12 cellular contexts compared by ENCODE assay signal in genomic region chr5:18395126-18396110, GRCh38.
"Had no signal": no experiment of that assay in that cellular context is flagged by ENCODE, and none has a peak within 500 bp of the region (broad histone marks: within the 10 kb centered on the region; RNA-seq: fewer than 3 reads in every experiment).

No MANE protein-coding gene starts in this region.

- H3K4me3 ChIP-seq: cardiac muscle cell, esophagus squamous epithelium had no signal

- H3K36me3 ChIP-seq: cardiac muscle cell, esophagus squamous epithelium had no signal

- H3K27ac ChIP-seq: cardiac muscle cell, esophagus squamous epithelium had no signal

- H3K9me3 ChIP-seq: esophagus squamous epithelium had no signal

- H3K27me3 ChIP-seq: cardiac muscle cell, esophagus squamous epithelium had no signal

- DNase-seq: activated CD4-positive, alpha-beta T cell treated with anti-CD3 and anti-CD28 coated beads, Interleukin-2, amount 10 ng/mL, durations not matched to agents 7 days and 5 days; activated CD4-positive, CD25-positive, alpha-beta regulatory T cell; activated CD8-positive, alpha-beta memory T cell treated with anti-CD3 and anti-CD28 coated beads for 24 hours; activated naive CD4-positive, alpha-beta T cell treated with anti-CD3 and anti-CD28 coated beads for 36 hours; esophagus squamous epithelium; foreskin fibroblast; left colon; natural killer cell; stimulated activated CD4-positive, alpha-beta T cell treated with anti-CD3 and anti-CD28 coated beads, Interleukin-12 subunit alpha, Interleukin-12 subunit beta, amount 100 ng/mL, for 4 hours; stimulated activated naive CD4-positive, alpha-beta T cell treated with Interleukin-2 at 50 U/mL for 16 hours; trophoblast cell had no signal
